ENCODE assay signal across 2 cellular contexts in genomic region chr9:35814841-35815543, GRCh38.
TF ChIP-seq lines count a peak whose summit lies in the region.

TSS of gene HINT2 (minus strand) at chr9:35815042. CDS start at chr9:35814979, 63 bp downstream.

TF ChIP-seq in IMR-90, 13 proteins besides CTCF, POLR2A, EP300 and RAD21 (continued from another document):
- TF ChIP-seq RFX5 (IDR thresholded peaks at IDR 0.05; ENCODE audit: low read depth, low read length) (no peak), SMC3 (IDR thresholded peaks at IDR 0.05; ENCODE audit: low read depth, low read length) (no peak), FOS (IDR thresholded peaks at IDR 0.05; ENCODE audit: low read depth, low read length) (0 out of 2 replicates have a peak, but pooled peaks have one; percentile 26), MAZ (IDR thresholded peaks at IDR 0.05; ENCODE audit: borderline replicate concordance, low read depth, low read length) (peak; percentile 14; the same call in 1 of the 2 replicates), CEBPB (IDR thresholded peaks at IDR 0.05; ENCODE audit: low read depth, low read length) (no peak)

TF ChIP-seq in endothelial cell of umbilical vein, 7 proteins besides CTCF, POLR2A, EP300 and RAD21 (continued from another document):
- TF ChIP-seq EZH2 (IDR thresholded peaks at IDR 0.05; ENCODE audit: borderline replicate concordance, low read depth, low read length, severe bottlenecking) (peak; percentile 71), GATA2 (IDR thresholded peaks at IDR 0.05; ENCODE audit: insufficient read depth, insufficient read length, low read depth, low read length) (no peak), FOS (IDR thresholded peaks at IDR 0.05; ENCODE audit: borderline replicate concordance, insufficient read depth, low read length) (no peak), POLR2AphosphoS5 (IDR thresholded peaks at IDR 0.05; ENCODE audit: insufficient read depth, low read depth, low read length) (peak; percentile 90)
- TF ChIP-seq, protein P1, sequence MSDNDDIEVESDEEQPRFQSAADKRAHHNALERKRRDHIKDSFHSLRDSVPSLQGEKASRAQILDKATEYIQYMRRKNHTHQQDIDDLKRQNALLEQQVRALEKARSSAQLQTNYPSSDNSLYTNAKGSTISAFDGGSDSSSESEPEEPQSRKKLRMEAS (IDR thresholded peaks at IDR 0.05; ENCODE audit: insufficient read depth, insufficient read length) = no peak
TF ChIP-seq in endothelial cell of umbilical vein: peak in this region for 2.
